1 cellular context compared by ENCODE assay signal in the genomic region with DNA sequence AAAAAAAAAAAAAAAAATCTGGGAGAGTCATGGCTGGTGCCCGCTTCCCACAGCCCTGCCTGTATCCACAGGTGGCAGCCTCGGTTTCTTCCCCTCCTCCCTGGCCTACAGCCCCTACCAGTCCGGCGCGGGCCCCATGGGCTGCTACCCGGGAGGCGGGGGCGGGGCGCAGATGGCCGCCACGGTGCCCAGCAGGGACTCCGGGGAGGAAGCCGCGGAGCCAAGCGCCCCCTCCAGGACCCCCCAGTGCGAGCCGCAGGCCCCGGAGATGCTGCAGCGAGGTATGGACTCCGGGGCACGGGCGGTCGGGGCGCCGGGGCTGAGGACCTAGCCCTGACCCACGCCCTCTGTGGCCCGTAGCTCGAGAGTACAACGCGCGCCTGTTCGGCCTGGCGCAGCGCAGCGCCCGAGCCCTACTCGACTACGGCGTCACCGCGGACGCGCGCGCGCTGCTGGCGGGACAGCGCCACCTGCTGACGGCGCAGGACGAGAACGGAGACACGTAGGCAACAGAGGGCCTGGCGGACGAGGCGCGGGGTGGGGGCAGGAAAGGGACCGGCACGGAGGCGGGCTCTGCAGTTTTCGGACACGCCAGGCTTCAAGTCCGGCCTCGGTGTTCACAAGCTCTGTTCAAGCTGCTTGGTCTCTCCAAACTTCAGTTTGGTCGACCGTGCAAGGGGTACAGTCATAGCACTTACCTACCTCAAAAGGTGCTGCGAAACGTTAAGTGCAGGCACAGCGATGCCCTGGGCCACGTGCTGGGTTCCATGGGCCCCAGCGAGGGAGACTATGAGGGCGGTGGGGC.
TF ChIP-seq lines count a peak whose summit lies in the region.

No MANE protein-coding gene starts in this region.

TF ChIP-seq in HepG2, 621 proteins besides CTCF, POLR2A, EP300 and RAD21 (continued from another document and continues in another):
- TF ChIP-seq ZNF563 (CRISPR knock-in tag; IDR thresholded peaks at IDR 0.05) (peak; percentile 87; the same call in 1 of the 2 replicates), MLLT10 (CRISPR knock-in tag; IDR thresholded peaks at IDR 0.05) (no peak), ELF3 (CRISPR knock-in tag; IDR thresholded peaks at IDR 0.05) (peak; percentile 82), FOXK2 (IDR thresholded peaks at IDR 0.05) (no peak), ZNF672 (CRISPR knock-in tag; IDR thresholded peaks at IDR 0.05) (no peak), ZBTB7B (CRISPR knock-in tag; IDR thresholded peaks at IDR 0.05) (peak; percentile 84), ZSCAN22 (CRISPR knock-in tag; IDR thresholded peaks at IDR 0.05) (no peak), KAT2B (IDR thresholded peaks at IDR 0.05; ENCODE audit: borderline replicate concordance, low read depth, low read length) (no peak), ZNF777 (CRISPR knock-in tag; IDR thresholded peaks at IDR 0.05) (peak; percentile 87), ZNF570 (CRISPR knock-in tag; IDR thresholded peaks at IDR 0.05; ENCODE audit: borderline replicate concordance) (no peak), SNAI1 (CRISPR knock-in tag; IDR thresholded peaks at IDR 0.05; ENCODE audit: borderline replicate concordance) (no peak), HNRNPUL1 (IDR thresholded peaks at IDR 0.05; ENCODE audit: low read depth, low read length) (no peak), HMGA1 (CRISPR knock-in tag; conservative IDR thresholded peaks at IDR 0.05) (no peak), ZNF432 (CRISPR knock-in tag; IDR thresholded peaks at IDR 0.05; ENCODE audit: borderline replicate concordance) (no peak), BCL6 (CRISPR knock-in tag; IDR thresholded peaks at IDR 0.05) (peak; percentile 62), ZNF629 (CRISPR knock-in tag; conservative IDR thresholded peaks at IDR 0.05) (0 out of 2 replicates have a peak, but pooled peaks have one; percentile 22), ZNF713 (CRISPR knock-in tag; IDR thresholded peaks at IDR 0.05) (0 out of 2 replicates have a peak, but pooled peaks have one; percentile 36), ZNF660 (CRISPR knock-in tag; IDR thresholded peaks at IDR 0.05; ENCODE audit: borderline replicate concordance, low read depth) (no peak), ZSCAN25 (CRISPR knock-in tag; IDR thresholded peaks at IDR 0.05) (peak; percentile 54; the same call in 1 of the 2 replicates), ZFP36L1 (CRISPR knock-in tag; IDR thresholded peaks at IDR 0.05) (no peak), ZNF263 (CRISPR knock-in tag; IDR thresholded peaks at IDR 0.05) (peak; percentile 12; the same call in 1 of the 2 replicates), ZNF10 (CRISPR knock-in tag; IDR thresholded peaks at IDR 0.05; ENCODE audit: borderline replicate concordance, low read depth) (no peak), GATAD2A (CRISPR knock-in tag; IDR thresholded peaks at IDR 0.05) (peak; percentile 62)
- TF ChIP-seq, protein P1, sequence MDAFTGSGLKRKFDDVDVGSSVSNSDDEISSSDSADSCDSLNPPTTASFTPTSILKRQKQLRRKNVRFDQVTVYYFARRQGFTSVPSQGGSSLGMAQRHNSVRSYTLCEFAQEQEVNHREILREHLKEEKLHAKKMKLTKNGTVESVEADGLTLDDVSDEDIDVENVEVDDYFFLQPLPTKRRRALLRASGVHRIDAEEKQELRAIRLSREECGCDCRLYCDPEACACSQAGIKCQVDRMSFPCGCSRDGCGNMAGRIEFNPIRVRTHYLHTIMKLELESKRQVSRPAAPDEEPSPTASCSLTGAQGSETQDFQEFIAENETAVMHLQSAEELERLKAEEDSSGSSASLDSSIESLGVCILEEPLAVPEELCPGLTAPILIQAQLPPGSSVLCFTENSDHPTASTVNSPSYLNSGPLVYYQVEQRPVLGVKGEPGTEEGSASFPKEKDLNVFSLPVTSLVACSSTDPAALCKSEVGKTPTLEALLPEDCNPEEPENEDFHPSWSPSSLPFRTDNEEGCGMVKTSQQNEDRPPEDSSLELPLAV (CRISPR knock-in tag; conservative IDR thresholded peaks at IDR 0.05; ENCODE audit: low read depth), result no peak
- TF ChIP-seq, protein P2, sequence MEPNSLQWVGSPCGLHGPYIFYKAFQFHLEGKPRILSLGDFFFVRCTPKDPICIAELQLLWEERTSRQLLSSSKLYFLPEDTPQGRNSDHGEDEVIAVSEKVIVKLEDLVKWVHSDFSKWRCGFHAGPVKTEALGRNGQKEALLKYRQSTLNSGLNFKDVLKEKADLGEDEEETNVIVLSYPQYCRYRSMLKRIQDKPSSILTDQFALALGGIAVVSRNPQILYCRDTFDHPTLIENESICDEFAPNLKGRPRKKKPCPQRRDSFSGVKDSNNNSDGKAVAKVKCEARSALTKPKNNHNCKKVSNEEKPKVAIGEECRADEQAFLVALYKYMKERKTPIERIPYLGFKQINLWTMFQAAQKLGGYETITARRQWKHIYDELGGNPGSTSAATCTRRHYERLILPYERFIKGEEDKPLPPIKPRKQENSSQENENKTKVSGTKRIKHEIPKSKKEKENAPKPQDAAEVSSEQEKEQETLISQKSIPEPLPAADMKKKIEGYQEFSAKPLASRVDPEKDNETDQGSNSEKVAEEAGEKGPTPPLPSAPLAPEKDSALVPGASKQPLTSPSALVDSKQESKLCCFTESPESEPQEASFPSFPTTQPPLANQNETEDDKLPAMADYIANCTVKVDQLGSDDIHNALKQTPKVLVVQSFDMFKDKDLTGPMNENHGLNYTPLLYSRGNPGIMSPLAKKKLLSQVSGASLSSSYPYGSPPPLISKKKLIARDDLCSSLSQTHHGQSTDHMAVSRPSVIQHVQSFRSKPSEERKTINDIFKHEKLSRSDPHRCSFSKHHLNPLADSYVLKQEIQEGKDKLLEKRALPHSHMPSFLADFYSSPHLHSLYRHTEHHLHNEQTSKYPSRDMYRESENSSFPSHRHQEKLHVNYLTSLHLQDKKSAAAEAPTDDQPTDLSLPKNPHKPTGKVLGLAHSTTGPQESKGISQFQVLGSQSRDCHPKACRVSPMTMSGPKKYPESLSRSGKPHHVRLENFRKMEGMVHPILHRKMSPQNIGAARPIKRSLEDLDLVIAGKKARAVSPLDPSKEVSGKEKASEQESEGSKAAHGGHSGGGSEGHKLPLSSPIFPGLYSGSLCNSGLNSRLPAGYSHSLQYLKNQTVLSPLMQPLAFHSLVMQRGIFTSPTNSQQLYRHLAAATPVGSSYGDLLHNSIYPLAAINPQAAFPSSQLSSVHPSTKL (CRISPR knock-in tag; IDR thresholded peaks at IDR 0.05), result peak; percentile 65
- TF ChIP-seq, protein P3, sequence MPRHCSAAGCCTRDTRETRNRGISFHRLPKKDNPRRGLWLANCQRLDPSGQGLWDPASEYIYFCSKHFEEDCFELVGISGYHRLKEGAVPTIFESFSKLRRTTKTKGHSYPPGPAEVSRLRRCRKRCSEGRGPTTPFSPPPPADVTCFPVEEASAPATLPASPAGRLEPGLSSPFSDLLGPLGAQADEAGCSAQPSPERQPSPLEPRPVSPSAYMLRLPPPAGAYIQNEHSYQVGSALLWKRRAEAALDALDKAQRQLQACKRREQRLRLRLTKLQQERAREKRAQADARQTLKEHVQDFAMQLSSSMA (CRISPR knock-in tag; IDR thresholded peaks at IDR 0.05), result peak; percentile 60; the same call in 1 of the 2 replicates
- TF ChIP-seq, protein P4, sequence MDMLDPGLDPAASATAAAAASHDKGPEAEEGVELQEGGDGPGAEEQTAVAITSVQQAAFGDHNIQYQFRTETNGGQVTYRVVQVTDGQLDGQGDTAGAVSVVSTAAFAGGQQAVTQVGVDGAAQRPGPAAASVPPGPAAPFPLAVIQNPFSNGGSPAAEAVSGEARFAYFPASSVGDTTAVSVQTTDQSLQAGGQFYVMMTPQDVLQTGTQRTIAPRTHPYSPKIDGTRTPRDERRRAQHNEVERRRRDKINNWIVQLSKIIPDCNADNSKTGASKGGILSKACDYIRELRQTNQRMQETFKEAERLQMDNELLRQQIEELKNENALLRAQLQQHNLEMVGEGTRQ (IDR thresholded peaks at IDR 0.05; ENCODE audit: low read depth, low read length), result no peak
- TF ChIP-seq, protein P4 (CRISPR knock-in tag; IDR thresholded peaks at IDR 0.05; ENCODE audit: borderline replicate concordance), result peak; percentile 41; the same call in 1 of the 2 replicates
- TF ChIP-seq, protein P5, sequence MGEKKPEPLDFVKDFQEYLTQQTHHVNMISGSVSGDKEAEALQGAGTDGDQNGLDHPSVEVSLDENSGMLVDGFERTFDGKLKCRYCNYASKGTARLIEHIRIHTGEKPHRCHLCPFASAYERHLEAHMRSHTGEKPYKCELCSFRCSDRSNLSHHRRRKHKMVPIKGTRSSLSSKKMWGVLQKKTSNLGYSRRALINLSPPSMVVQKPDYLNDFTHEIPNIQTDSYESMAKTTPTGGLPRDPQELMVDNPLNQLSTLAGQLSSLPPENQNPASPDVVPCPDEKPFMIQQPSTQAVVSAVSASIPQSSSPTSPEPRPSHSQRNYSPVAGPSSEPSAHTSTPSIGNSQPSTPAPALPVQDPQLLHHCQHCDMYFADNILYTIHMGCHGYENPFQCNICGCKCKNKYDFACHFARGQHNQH (CRISPR knock-in tag; IDR thresholded peaks at IDR 0.05), result peak; percentile 76; the same call in 1 of the 2 replicates
- TF ChIP-seq, protein P6, sequence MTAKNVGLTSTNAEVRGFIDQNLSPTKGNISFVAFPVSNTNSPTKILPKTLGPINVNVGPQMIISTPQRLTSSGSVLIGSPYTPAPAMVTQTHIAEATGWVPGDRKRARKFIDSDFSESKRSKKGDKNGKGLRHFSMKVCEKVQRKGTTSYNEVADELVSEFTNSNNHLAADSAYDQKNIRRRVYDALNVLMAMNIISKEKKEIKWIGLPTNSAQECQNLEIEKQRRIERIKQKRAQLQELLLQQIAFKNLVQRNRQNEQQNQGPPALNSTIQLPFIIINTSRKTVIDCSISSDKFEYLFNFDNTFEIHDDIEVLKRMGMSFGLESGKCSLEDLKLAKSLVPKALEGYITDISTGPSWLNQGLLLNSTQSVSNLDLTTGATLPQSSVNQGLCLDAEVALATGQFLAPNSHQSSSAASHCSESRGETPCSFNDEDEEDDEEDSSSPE (CRISPR knock-in tag; IDR thresholded peaks at IDR 0.05), result peak; percentile 89
- TF ChIP-seq, protein P7, sequence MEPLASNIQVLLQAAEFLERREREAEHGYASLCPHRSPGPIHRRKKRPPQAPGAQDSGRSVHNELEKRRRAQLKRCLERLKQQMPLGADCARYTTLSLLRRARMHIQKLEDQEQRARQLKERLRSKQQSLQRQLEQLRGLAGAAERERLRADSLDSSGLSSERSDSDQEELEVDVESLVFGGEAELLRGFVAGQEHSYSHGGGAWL (CRISPR knock-in tag; IDR thresholded peaks at IDR 0.05), result peak; percentile 88
- TF ChIP-seq, protein P8, sequence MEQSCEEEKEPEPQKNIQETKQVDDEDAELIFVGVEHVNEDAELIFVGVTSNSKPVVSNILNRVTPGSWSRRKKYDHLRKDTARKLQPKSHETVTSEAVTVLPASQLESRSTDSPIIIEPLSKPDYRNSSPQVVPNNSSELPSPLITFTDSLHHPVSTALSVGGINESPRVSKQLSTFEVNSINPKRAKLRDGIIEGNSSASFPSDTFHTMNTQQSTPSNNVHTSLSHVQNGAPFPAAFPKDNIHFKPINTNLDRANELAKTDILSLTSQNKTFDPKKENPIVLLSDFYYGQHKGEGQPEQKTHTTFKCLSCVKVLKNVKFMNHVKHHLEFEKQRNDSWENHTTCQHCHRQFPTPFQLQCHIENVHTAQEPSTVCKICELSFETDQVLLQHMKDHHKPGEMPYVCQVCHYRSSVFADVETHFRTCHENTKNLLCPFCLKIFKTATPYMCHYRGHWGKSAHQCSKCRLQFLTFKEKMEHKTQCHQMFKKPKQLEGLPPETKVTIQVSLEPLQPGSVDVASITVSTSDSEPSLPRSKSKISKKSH (CRISPR knock-in tag; IDR thresholded peaks at IDR 0.05; ENCODE audit: borderline replicate concordance), result peak; percentile 31; the same call in 1 of the 2 replicates
- TF ChIP-seq, protein P9, sequence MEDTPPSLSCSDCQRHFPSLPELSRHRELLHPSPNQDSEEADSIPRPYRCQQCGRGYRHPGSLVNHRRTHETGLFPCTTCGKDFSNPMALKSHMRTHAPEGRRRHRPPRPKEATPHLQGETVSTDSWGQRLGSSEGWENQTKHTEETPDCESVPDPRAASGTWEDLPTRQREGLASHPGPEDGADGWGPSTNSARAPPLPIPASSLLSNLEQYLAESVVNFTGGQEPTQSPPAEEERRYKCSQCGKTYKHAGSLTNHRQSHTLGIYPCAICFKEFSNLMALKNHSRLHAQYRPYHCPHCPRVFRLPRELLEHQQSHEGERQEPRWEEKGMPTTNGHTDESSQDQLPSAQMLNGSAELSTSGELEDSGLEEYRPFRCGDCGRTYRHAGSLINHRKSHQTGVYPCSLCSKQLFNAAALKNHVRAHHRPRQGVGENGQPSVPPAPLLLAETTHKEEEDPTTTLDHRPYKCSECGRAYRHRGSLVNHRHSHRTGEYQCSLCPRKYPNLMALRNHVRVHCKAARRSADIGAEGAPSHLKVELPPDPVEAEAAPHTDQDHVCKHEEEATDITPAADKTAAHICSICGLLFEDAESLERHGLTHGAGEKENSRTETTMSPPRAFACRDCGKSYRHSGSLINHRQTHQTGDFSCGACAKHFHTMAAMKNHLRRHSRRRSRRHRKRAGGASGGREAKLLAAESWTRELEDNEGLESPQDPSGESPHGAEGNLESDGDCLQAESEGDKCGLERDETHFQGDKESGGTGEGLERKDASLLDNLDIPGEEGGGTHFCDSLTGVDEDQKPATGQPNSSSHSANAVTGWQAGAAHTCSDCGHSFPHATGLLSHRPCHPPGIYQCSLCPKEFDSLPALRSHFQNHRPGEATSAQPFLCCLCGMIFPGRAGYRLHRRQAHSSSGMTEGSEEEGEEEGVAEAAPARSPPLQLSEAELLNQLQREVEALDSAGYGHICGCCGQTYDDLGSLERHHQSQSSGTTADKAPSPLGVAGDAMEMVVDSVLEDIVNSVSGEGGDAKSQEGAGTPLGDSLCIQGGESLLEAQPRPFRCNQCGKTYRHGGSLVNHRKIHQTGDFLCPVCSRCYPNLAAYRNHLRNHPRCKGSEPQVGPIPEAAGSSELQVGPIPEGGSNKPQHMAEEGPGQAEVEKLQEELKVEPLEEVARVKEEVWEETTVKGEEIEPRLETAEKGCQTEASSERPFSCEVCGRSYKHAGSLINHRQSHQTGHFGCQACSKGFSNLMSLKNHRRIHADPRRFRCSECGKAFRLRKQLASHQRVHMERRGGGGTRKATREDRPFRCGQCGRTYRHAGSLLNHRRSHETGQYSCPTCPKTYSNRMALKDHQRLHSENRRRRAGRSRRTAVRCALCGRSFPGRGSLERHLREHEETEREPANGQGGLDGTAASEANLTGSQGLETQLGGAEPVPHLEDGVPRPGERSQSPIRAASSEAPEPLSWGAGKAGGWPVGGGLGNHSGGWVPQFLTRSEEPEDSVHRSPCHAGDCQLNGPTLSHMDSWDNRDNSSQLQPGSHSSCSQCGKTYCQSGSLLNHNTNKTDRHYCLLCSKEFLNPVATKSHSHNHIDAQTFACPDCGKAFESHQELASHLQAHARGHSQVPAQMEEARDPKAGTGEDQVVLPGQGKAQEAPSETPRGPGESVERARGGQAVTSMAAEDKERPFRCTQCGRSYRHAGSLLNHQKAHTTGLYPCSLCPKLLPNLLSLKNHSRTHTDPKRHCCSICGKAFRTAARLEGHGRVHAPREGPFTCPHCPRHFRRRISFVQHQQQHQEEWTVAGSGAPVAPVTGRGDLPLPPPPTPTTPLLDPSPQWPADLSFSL (CRISPR knock-in tag; IDR thresholded peaks at IDR 0.05), result no peak
